In genomic region chr14:60178164-60178563, GRCh38 we compare ENCODE assay signal across 23 cellular contexts. TPM values are rescaled to one million over a fixed set of nuclear protein-coding genes. Genes with fewer than 3 reads are reported as not detected.
DNase-seq lines count a peak whose midpoint lies in the region; FAIRE-seq and TF ChIP-seq lines count a peak whose summit lies in the region.
"Had no signal": no experiment of that assay in that cellular context is flagged by ENCODE, and none has a peak within 500 bp of the region (broad histone marks: within the 10 kb centered on the region; RNA-seq: fewer than 3 reads in every experiment).

No MANE protein-coding gene starts in this region.

- H3K9me3 ChIP-seq in skeletal muscle tissue (ENCODE audit: control insufficient read depth in 3 of 3, low read length in 3 of 3) (no peaks in the 10 kb centered on the region), right atrium auricular region (peaks cover 0 to 11% of the 10 kb centered on the region in 2 donors)
- H3K9me3 ChIP-seq: BE2C had no signal

- H3K27ac ChIP-seq in epithelial cell of prostate (peak overlapping the region; percentile 73), skeletal muscle tissue (ENCODE audit: low read depth, low read length) (peak overlapping the region; percentile 93), right atrium auricular region (no peak overlapping the region)
- H3K27ac ChIP-seq: A549; BLaER1 treated with 17β-estradiol and CSF1 and Interleukin-3, amounts not matched to agents 10 nM and 100 nM; GM23248 had no signal

- H3K9ac ChIP-seq in skeletal muscle tissue (ENCODE audit: low read depth in 1 of 3, low read length in 3 of 3) = no peak overlapping the region
- H3K9ac ChIP-seq: BLaER1 treated with 17β-estradiol and CSF1 and Interleukin-3, amounts not matched to agents 10 nM and 100 nM; GM23248 had no signal

- no peak for DNase-seq in D721Med (ENCODE audit: insufficient read length, low spot score)
- DNase-seq in HTR-8/SVneo (ENCODE audit: insufficient read length, low spot score) = no peak
- no peak for DNase-seq in epithelial cell of prostate (ENCODE audit: low read depth, low spot score)
- DNase-seq in right atrium auricular region (ENCODE audit: low spot score) = no peak
- DNase-seq in NCI-H345 (lab: John Stamatoyannopoulos, UW) = no peak
- no peak for DNase-seq in amygdala (lab: John Stamatoyannopoulos, UW)
- DNase-seq: 8988T; ACHN; AML-193; BE2C; CD4-positive, alpha-beta T cell; CD8-positive, alpha-beta memory T cell; DMS79; EL; GDM1; GM23248; H9; HFFc6 had no signal

- H3K36me3 ChIP-seq in skeletal muscle tissue (ENCODE audit: control insufficient read depth in 3 of 3, insufficient read depth in 3 of 3, low read length in 3 of 3) (no peaks in the 10 kb centered on the region), right atrium auricular region (no peaks in the 10 kb centered on the region)
- H3K36me3 ChIP-seq: BE2C; BLaER1 treated with 17β-estradiol and CSF1 and Interleukin-3, amounts not matched to agents 10 nM and 100 nM had no signal

- peak; percentile 44 for FAIRE-seq in D721Med (lab: Jason Lieb, UNC)
- peak; percentile 94 for FAIRE-seq in HTR-8/SVneo (lab: Jason Lieb, UNC)
- FAIRE-seq: A549, GM12878, GM19239 had no signal

- H3K4me3 ChIP-seq in skeletal muscle tissue (ENCODE audit: low read length in 3 of 3) (no peak overlapping the region), right atrium auricular region (no peak overlapping the region)
- H3K4me3 ChIP-seq: A549; BLaER1 treated with 17β-estradiol and CSF1 and Interleukin-3, amounts not matched to agents 10 nM and 100 nM; GM12878; GM23248 had no signal

- H3K4me1 ChIP-seq in skeletal muscle tissue (ENCODE audit: control insufficient read depth in 3 of 3, insufficient read depth in 3 of 3, low read length in 3 of 3) (peaks cover 0 to 19% (median 6%) of the 10 kb centered on the region in 3 donors), right atrium auricular region (no peaks in the 10 kb centered on the region)
- H3K4me1 ChIP-seq: A549, BE2C had no signal

- H3K27me3 ChIP-seq in skeletal muscle tissue (ENCODE audit: control insufficient read depth in 3 of 3, insufficient read depth in 3 of 3, low read length in 3 of 3) (no peaks in the 10 kb centered on the region), right atrium auricular region (no peaks in the 10 kb centered on the region)
- H3K27me3 ChIP-seq: BE2C; BLaER1 treated with 17β-estradiol and CSF1 and Interleukin-3, amounts not matched to agents 10 nM and 100 nM had no signal

- TF ChIP-seq CTCF in D721Med (IDR thresholded peaks at IDR 0.05; ENCODE audit: insufficient read depth, missing control alignments) (no peak), right atrium auricular region (IDR thresholded peaks at IDR 0.05) (no peak)

RNA-seq across cellular contexts. Expression of gene DHRS7, which starts 13.0 kb away (rescaled TPM):
- total RNA-seq in skeletal muscle tissue (139 TPM), right atrium auricular region (10 to 100 TPM; 57.6 to 71.8 TPM)

Comparison
In these comparisons a context has a peak if more than half of its experiments do, and no peak if none do; other contexts are left out.
1. H3K27ac ChIP-seq: peak in epithelial cell of prostate (single experiment) and skeletal muscle tissue (single experiment); none in right atrium auricular region (0 of 2).